In genomic region chr18:48623468-48624220, GRCh38 we compare ENCODE assay signal across 12 cellular contexts.
DNase-seq lines count a peak whose midpoint lies in the region; ATAC-seq and TF ChIP-seq lines count a peak whose summit lies in the region.
"Had no signal": no experiment of that assay in that cellular context is flagged by ENCODE, and none has a peak within 500 bp of the region (broad histone marks: within the 10 kb centered on the region; RNA-seq: fewer than 3 reads in every experiment).

No MANE protein-coding gene starts in this region.

- peak overlapping the region; percentile 82 for H3K27ac ChIP-seq in smooth muscle cell (ENCODE audit: low read depth)

- peak overlapping the region; percentile 26 for H3K4me2 ChIP-seq in smooth muscle cell

- H3K4me3 ChIP-seq in adipocyte (ENCODE audit: low read length) (no peak overlapping the region), foreskin fibroblast (ENCODE audit: low read depth in 1 of 2, low read length in 2 of 2) (no peak overlapping the region), smooth muscle cell (no peak overlapping the region)

- no peak overlapping the region for H2AFZ ChIP-seq in smooth muscle cell (ENCODE audit: low read depth)

- H3K27me3 ChIP-seq in adipocyte (replicated peaks; ENCODE audit: control insufficient read depth, insufficient read depth, low read length) (no peaks in the 10 kb centered on the region), smooth muscle cell (ENCODE audit: low read depth) (no peaks in the 10 kb centered on the region)

- H3K9me3 ChIP-seq in adipocyte (ENCODE audit: control insufficient read depth, low read length) (no peaks in the 10 kb centered on the region), smooth muscle cell (replicated peaks; ENCODE audit: low read depth) (no peaks in the 10 kb centered on the region)

- H3K4me1 ChIP-seq in adipocyte (ENCODE audit: control insufficient read depth, insufficient read depth, low read length) (peaks cover 21% of the 10 kb centered on the region), smooth muscle cell (ENCODE audit: low read depth) (peaks cover 6% of the 10 kb centered on the region)

- peaks cover 48% of the 10 kb centered on the region for H3K36me3 ChIP-seq in adipocyte (ENCODE audit: control insufficient read depth, insufficient read depth, low read length, severe bottlenecking)
- H3K36me3 ChIP-seq in smooth muscle cell (ENCODE audit: low read depth) = no peaks in the 10 kb centered on the region

- H3F3A ChIP-seq in smooth muscle cell (ENCODE audit: low read depth) = peaks cover 14% of the 10 kb centered on the region

- TF ChIP-seq CTCF in foreskin fibroblast (IDR thresholded peaks at IDR 0.05; ENCODE audit: low read depth, low read length) (no peak), smooth muscle cell (IDR thresholded peaks at IDR 0.05; ENCODE audit: borderline replicate concordance, insufficient read depth, poor library complexity, severe bottlenecking) (no peak)

- ATAC-seq in GM21515 (IDR thresholded peaks at IDR 0.05; ENCODE audit: unreplicated experiment) = no peak
- ATAC-seq in GM21423 (IDR thresholded peaks at IDR 0.05; ENCODE audit: unreplicated experiment) = no peak
- ATAC-seq: activated T-helper 17 cell treated with anti-CD3 and anti-CD28 coated beads, Interleukin-2, amount 50 U/mL, for 72 hours had no signal

- WGBS in smooth muscle cell (ENCODE audit: low lambda C conversion rate) = 75% methylated on average over 7 of the region's 7 CpGs

- H4K20me1 ChIP-seq in smooth muscle cell (ENCODE audit: low read depth) = peaks cover 26% of the 10 kb centered on the region

- peak; percentile 87 for DNase-seq in GM03348 (ENCODE audit: low spot score)
- peak; percentile 86 for DNase-seq in adipocyte (ENCODE audit: low read depth)
- DNase-seq in foreskin fibroblast = peak; percentile 59 to 71
- no peak for DNase-seq in smooth muscle cell (lab: John Stamatoyannopoulos, UW; ENCODE audit: unreplicated experiment)
- DNase-seq in NK-92 treated with Interleukin-12 subunit alpha and Interleukin-12 subunit beta, amount 100 ng/mL, for 24 hours (lab: John Stamatoyannopoulos, UW) = no peak
- DNase-seq in cerebellar cortex (ENCODE audit: low spot score) = no peak
- DNase-seq: DMS79 treated with DMSO at 0.1 percent for 48 hours, KBM-7, NCI-H524 had no signal

- peak overlapping the region; percentile 65 for H3K9ac ChIP-seq in adipocyte (ENCODE audit: low read length)
- H3K9ac ChIP-seq in smooth muscle cell (ENCODE audit: low read depth) = no peak overlapping the region

- peaks cover 9% of the 10 kb centered on the region for H3K79me2 ChIP-seq in smooth muscle cell (ENCODE audit: low read depth)

Comparison
In these comparisons a context has a peak if more than half of its experiments do, and no peak if none do; other contexts are left out.
1. DNase-seq: peak in GM03348 (single experiment), adipocyte (single experiment) and foreskin fibroblast (2 of 2); none in smooth muscle cell (single experiment), NK-92 treated with Interleukin-12 subunit alpha and Interleukin-12 subunit beta, amount 100 ng/mL, for 24 hours (single experiment) and cerebellar cortex (single experiment).